ENCODE assay signal across 20 cellular contexts in the genomic region with DNA sequence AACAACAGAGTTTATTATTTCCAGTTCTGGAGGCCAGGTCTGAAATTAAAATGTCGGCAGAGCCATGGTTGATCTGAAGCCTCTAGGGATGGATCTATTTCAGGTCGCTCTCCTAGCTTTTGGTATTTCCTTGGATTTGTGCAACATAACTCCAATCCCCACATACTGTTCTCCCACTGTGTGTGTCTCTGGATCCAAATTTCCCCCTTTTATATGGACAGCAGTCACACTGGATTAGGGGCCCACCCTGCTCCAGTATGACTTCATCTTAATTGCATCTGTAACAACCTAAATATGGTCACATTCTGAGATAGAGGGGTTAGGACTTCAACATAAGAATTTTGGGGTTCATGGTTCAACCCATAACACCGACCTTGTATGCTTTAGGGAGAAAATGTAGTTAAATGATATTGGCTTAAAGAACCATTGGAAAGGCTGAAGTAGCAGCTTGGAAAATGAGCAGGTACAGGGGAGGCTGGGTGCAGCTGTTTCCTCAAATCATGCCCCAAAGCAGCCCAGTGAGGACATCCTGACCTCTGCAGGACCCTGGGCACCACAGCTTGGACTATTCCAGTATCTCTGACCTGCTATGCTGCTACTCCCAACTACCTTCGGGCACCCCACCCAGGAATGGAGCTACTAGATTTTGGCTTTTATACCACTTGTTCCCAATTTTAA.
"Had no signal": no experiment of that assay in that cellular context is flagged by ENCODE, and none has a peak within 500 bp of the region (broad histone marks: within the 10 kb centered on the region; RNA-seq: fewer than 3 reads in every experiment).

No MANE protein-coding gene starts in this region.

- FAIRE-seq: frontal cortex, urothelium cell line had no signal

- H3K4me3 ChIP-seq: ovary, right lobe of liver, skin epidermis, stomach, tibial nerve had no signal

- DNase-seq: activated CD4-positive, alpha-beta T cell treated with anti-CD3 and anti-CD28 coated beads for 4 hours; activated CD4-positive, alpha-beta T cell treated with anti-CD3 and anti-CD28 coated beads, Interleukin-2, amount 50 U/mL, for 48 hours; activated naive CD8-positive, alpha-beta T cell treated with anti-CD3 and anti-CD28 coated beads, Interleukin-2, amount 50 U/mL, for 24 hours; activated T-cell treated with anti-CD3 and anti-CD28 coated beads, Interleukin-2, amount 50 U/mL, for 48 hours; amygdala; central memory CD4-positive, alpha-beta T cell; islet precursor cell; left colon; midbrain; naive thymus-derived CD4-positive, alpha-beta T cell; ovary; stimulated activated CD4-positive, alpha-beta T cell treated with anti-CD3 and anti-CD28 coated beads, Interleukin-1b, Interleukin-23, amount 100 ng/mL, for 48 hours; stimulated activated CD4-positive, alpha-beta T cell treated with anti-CD3 and anti-CD28 coated beads, Interleukin-4, amount 100 ng/mL, for 4 hours; stimulated activated CD8-positive, alpha-beta memory T cell treated with anti-CD3 and anti-CD28 coated beads, Interleukin-4, amount 100 ng/mL, for 48 hours; stomach had no signal

- H3K9me3 ChIP-seq: ovary, right lobe of liver, stomach, tibial nerve had no signal

- H3K36me3 ChIP-seq: ovary, right lobe of liver, stomach had no signal

- H3K27me3 ChIP-seq: ovary, right lobe of liver, stomach, tibial nerve had no signal

- H3K4me1 ChIP-seq: tibial nerve had no signal

- H3K27ac ChIP-seq: ovary, right lobe of liver, skin epidermis, stomach, tibial nerve had no signal
